In genomic region chr3:180910823-180911222, GRCh38 we compare ENCODE assay signal across 22 cellular contexts. TPM values are rescaled to one million over a fixed set of nuclear protein-coding genes. Genes with fewer than 3 reads are reported as not detected.
A peak's percentile ranks its signal among the peaks of the same experiment; 100 is the strongest.
DNase-seq lines count a peak whose midpoint lies in the region; ATAC-seq and TF ChIP-seq lines count a peak whose summit lies in the region.
"Had no signal": no experiment of that assay in that cellular context is flagged by ENCODE, and none has a peak within 500 bp of the region (broad histone marks: within the 10 kb centered on the region; RNA-seq: fewer than 3 reads in every experiment).

No MANE protein-coding gene starts in this region.

- peaks cover 56% of the 10 kb centered on the region for H3K4me1 Mint-ChIP-seq in activated naive CD4-positive, alpha-beta T cell treated with anti-CD3 and anti-CD28 coated beads, Interleukin-2, amount 50 U/mL, for 24 hours
- H3K4me1 Mint-ChIP-seq in T-helper 17 cell: peaks cover 33% of the 10 kb centered on the region
- peaks cover 40% of the 10 kb centered on the region in 2 donors for H3K4me1 Mint-ChIP-seq in immature natural killer cell
- peaks cover 50% of the 10 kb centered on the region for H3K4me1 Mint-ChIP-seq in stimulated activated naive CD8-positive, alpha-beta T cell treated with anti-CD3 and anti-CD28 coated beads, Interleukin-15, amount 100 ng/mL, for 72 hours
- no peaks in the 10 kb centered on the region for H3K4me1 Mint-ChIP-seq in Caco-2 (ENCODE audit: low read depth, unreplicated experiment)

- intact Hi-C loops in Caco-2 (cut with micrococcal nuclease; ENCODE audit: unreplicated experiment): no loop called here

- CTCF ChIA-PET in Caco-2 (lab: Charles Lee): no interaction called here

- H3K4me3 Mint-ChIP-seq in activated naive CD4-positive, alpha-beta T cell treated with anti-CD3 and anti-CD28 coated beads, Interleukin-2, amount 50 U/mL, for 24 hours: peak overlapping the region; percentile 57
- peak overlapping the region; percentile 36 for H3K4me3 Mint-ChIP-seq in T-helper 17 cell
- H3K4me3 Mint-ChIP-seq in immature natural killer cell: peak overlapping the region in 3 of 5 donors; percentile 21 to 51 (median 25)
- H3K4me3 Mint-ChIP-seq in stimulated activated naive CD8-positive, alpha-beta T cell treated with anti-CD3 and anti-CD28 coated beads, Interleukin-15, amount 100 ng/mL, for 72 hours: peak overlapping the region in 1 of 2 donors; percentile 44
- no peak overlapping the region for H3K4me3 Mint-ChIP-seq in Caco-2 (ENCODE audit: unreplicated experiment)

- BruUV-seq in Caco-2 (replicated peaks; lab: Mats Ljungman, UMichigan): no TSS peak

- peaks cover 3% of the 10 kb centered on the region for H3K36me3 Mint-ChIP-seq in activated naive CD4-positive, alpha-beta T cell treated with anti-CD3 and anti-CD28 coated beads, Interleukin-2, amount 50 U/mL, for 24 hours
- H3K36me3 Mint-ChIP-seq in T-helper 17 cell (ENCODE audit: low read depth) (no peaks in the 10 kb centered on the region), immature natural killer cell (no peaks in the 10 kb centered on the region), Caco-2 (ENCODE audit: insufficient read depth, unreplicated experiment) (peaks cover 5% of the 10 kb centered on the region)

- POLR2A ChIA-PET in Caco-2 (lab: Charles Lee): no interaction called here

- no peaks in the 10 kb centered on the region for H3K27me3 ChIP-seq in Caco-2 (replicated peaks; ENCODE audit: control insufficient read depth, insufficient read depth, low read length)
- H3K27me3 ChIP-seq: heart left ventricle, left lung, neutrophil, Peyer's patch, SJCRH30 had no signal

- DNase-seq in activated naive CD4-positive, alpha-beta T cell treated with anti-CD3 and anti-CD28 coated beads, Interleukin-2, amount 50 U/mL, for 16 hours: no peak
- DNase-seq in T-helper 17 cell: no peak
- no peak for DNase-seq in immature natural killer cell
- no peak for DNase-seq in stimulated activated naive CD8-positive, alpha-beta T cell treated with anti-CD3 and anti-CD28 coated beads, Interleukin-15, amount 100 ng/mL, for 72 hours
- no peak for DNase-seq in NCI-H2227 (lab: John Stamatoyannopoulos, UW; ENCODE audit: unreplicated experiment)
- no peak for DNase-seq in NOMO-1 treated with DMSO at 0.1 percent for 48 hours (lab: John Stamatoyannopoulos, UW; ENCODE audit: unreplicated experiment)
- no peak for DNase-seq in Caco-2
- DNase-seq: activated effector memory CD4-positive, alpha-beta T cell treated with anti-CD3 and anti-CD28 coated beads, Interleukin-2, amount 50 U/mL, for 16 hours; DMS79; heart left ventricle; left lung; NCI-H1417 treated with DMSO at 0.1 percent for 48 hours; NCI-H2107; NCI-H510A treated with DMSO at 0.1 percent for 48 hours; NK-92 treated with Interleukin-12 subunit alpha and Interleukin-12 subunit beta, amount 100 ng/mL, for 24 hours; Peyer's patch; SJCRH30; T-helper 2 cell; WERI-Rb-1 had no signal

- no peaks in the 10 kb centered on the region for H3K9me3 Mint-ChIP-seq in activated naive CD4-positive, alpha-beta T cell treated with anti-CD3 and anti-CD28 coated beads, Interleukin-2, amount 50 U/mL, for 24 hours
- H3K9me3 Mint-ChIP-seq in immature natural killer cell (peaks cover 0 to 3% (median 0%) of the 10 kb centered on the region in 6 donors), Caco-2 (ENCODE audit: unreplicated experiment) (no peaks in the 10 kb centered on the region)
- H3K9me3 Mint-ChIP-seq in stimulated activated naive CD8-positive, alpha-beta T cell treated with anti-CD3 and anti-CD28 coated beads, Interleukin-15, amount 100 ng/mL, for 72 hours: peaks cover 0 to 4% of the 10 kb centered on the region in 2 donors

- peak overlapping the region; percentile 55 for H3K27ac Mint-ChIP-seq in activated naive CD4-positive, alpha-beta T cell treated with anti-CD3 and anti-CD28 coated beads, Interleukin-2, amount 50 U/mL, for 24 hours
- H3K27ac Mint-ChIP-seq in T-helper 17 cell: peak overlapping the region; percentile 97
- H3K27ac Mint-ChIP-seq in immature natural killer cell: peak overlapping the region in 4 of 6 donors; percentile 28 to 71 (median 46)
- H3K27ac Mint-ChIP-seq in stimulated activated naive CD8-positive, alpha-beta T cell treated with anti-CD3 and anti-CD28 coated beads, Interleukin-15, amount 100 ng/mL, for 72 hours: peak overlapping the region; percentile 27 to 65
- no peak overlapping the region for H3K27ac Mint-ChIP-seq in Caco-2 (ENCODE audit: unreplicated experiment)

- H3K36me3 ChIP-seq in Caco-2 (ENCODE audit: control insufficient read depth, insufficient read depth, low read length): no peaks in the 10 kb centered on the region
- H3K36me3 ChIP-seq: left lung, neutrophil, Peyer's patch, prostate gland had no signal

- H3K27me3 Mint-ChIP-seq in activated naive CD4-positive, alpha-beta T cell treated with anti-CD3 and anti-CD28 coated beads, Interleukin-2, amount 50 U/mL, for 24 hours: no peaks in the 10 kb centered on the region
- no peaks in the 10 kb centered on the region for H3K27me3 Mint-ChIP-seq in T-helper 17 cell
- peaks cover 10 to 13% (median 12%) of the 10 kb centered on the region in 3 donors for H3K27me3 Mint-ChIP-seq in immature natural killer cell (ENCODE audit: low read depth in 3 of 3)
- no peaks in the 10 kb centered on the region for H3K27me3 Mint-ChIP-seq in stimulated activated naive CD8-positive, alpha-beta T cell treated with anti-CD3 and anti-CD28 coated beads, Interleukin-15, amount 100 ng/mL, for 72 hours
- no peaks in the 10 kb centered on the region for H3K27me3 Mint-ChIP-seq in Caco-2 (ENCODE audit: insufficient read depth, unreplicated experiment)

- ATAC-seq in T-helper 17 cell: no peak
- ATAC-seq in stimulated activated naive CD8-positive, alpha-beta T cell treated with anti-CD3 and anti-CD28 coated beads, Interleukin-15, amount 100 ng/mL, for 72 hours: no peak
- ATAC-seq: heart left ventricle, left lung had no signal

- H3K4me1 ChIP-seq in Caco-2: peaks cover 21% of the 10 kb centered on the region

- H3K9me3 ChIP-seq in T-helper 17 cell (ENCODE audit: control insufficient read depth, low read length, poor library complexity, severe bottlenecking) (no peaks in the 10 kb centered on the region), Caco-2 (no peaks in the 10 kb centered on the region)
- H3K9me3 ChIP-seq: left lung, neutrophil, Peyer's patch, prostate gland, SJCRH30 had no signal

- no peak overlapping the region for H3K4me3 ChIP-seq in Caco-2 (ENCODE audit: low read depth, low read length)
- H3K4me3 ChIP-seq: heart left ventricle, left lung, Peyer's patch, prostate gland, SJCRH30 had no signal

- TF ChIP-seq CTCF in Caco-2 (IDR thresholded peaks at IDR 0.05; ENCODE audit: insufficient read depth in 1 of 2, low read depth in 1 of 2, low read length in 1 of 2, severe bottlenecking in 1 of 2, unreplicated experiment in 1 of 2): no peak

RNA-seq across cellular contexts. Expression of gene FXR1, which starts 1.6 kb away (rescaled TPM):
- total RNA-seq in T-helper 17 cell: 100 to 1,000 TPM; 130 to 150 TPM
- 10 to 100 TPM; 38.0 to 46.9 (median 42.0) TPM for polyA plus RNA-seq in immature natural killer cell
- total RNA-seq in Caco-2 (2022): 126 and 137 TPM in 2 replicates
